ENCODE assay signal across 33 cellular contexts in genomic region chr1:177838910-177839309, GRCh38.
"Had no signal": no experiment of that assay in that cellular context is flagged by ENCODE, and none has a peak within 500 bp of the region (broad histone marks: within the 10 kb centered on the region; RNA-seq: fewer than 3 reads in every experiment).

No MANE protein-coding gene starts in this region.

- DNase-seq: Karpas-422, KBM-7, MM.1S, NCI-H1048, NCI-H1092 treated with DMSO at 0.1 percent for 48 hours, NCI-H1105 treated with DMSO at 0.1 percent for 48 hours, NCI-H1417, NCI-H1436, NCI-H146, NCI-H1694, NCI-H187, NCI-H1930, NCI-H2029 treated with DMSO at 0.1 percent for 48 hours, NCI-H2081 treated with DMSO at 0.1 percent for 48 hours, NCI-H2107, NCI-H2171, NCI-H226, NCI-H446 treated with DMSO at 0.1 percent for 48 hours, NCI-H510A, NCI-H526, NCI-H69, NCI-H748 treated with DMSO at 0.1 percent for 48 hours, NCI-H82, PC-9, SHP77, SIG-M5, SJCRH30 had no signal

- H3K4me2 ChIP-seq: KMS-11, PC-9 had no signal

- H3K36me3 ChIP-seq: SJCRH30 had no signal

- ATAC-seq: Panc1, Right ventricle myocardium inferior, SK-N-SH treated with all-trans-retinoic acid at 6 μM for 48 hours had no signal

- H3K4me3 ChIP-seq: PC-9, SJCRH30, SK-N-MC had no signal

- H3K9me3 ChIP-seq: SJCRH30 had no signal

- H3K9ac ChIP-seq: KMS-11 had no signal

- H3K27ac ChIP-seq: KMS-11, PC-9, RWPE1, SJCRH30, SK-N-MC had no signal

- H3K27me3 ChIP-seq: SJCRH30 had no signal

- H3K4me1 ChIP-seq: SJCRH30 had no signal

- H2AFZ ChIP-seq: PC-9 had no signal
